In genomic region chr7:37352974-37353948, GRCh38 we compare ENCODE assay signal across 8 cellular contexts.
DNase-seq lines count a peak whose midpoint lies in the region; ATAC-seq and TF ChIP-seq lines count a peak whose summit lies in the region.

No MANE protein-coding gene starts in this region.

- no peaks in the 10 kb centered on the region for H3K27me3 ChIP-seq in upper lobe of right lung

- no peaks in the 10 kb centered on the region for H3K36me3 Mint-ChIP-seq in naive thymus-derived CD8-positive, alpha-beta T cell

- H3K4me3 ChIP-seq in upper lobe of right lung = peak overlapping the region; percentile 29

- ATAC-seq in GM19328 (IDR thresholded peaks at IDR 0.05; ENCODE audit: unreplicated experiment) (peak; percentile 70), HG03342 (IDR thresholded peaks at IDR 0.05; ENCODE audit: unreplicated experiment) (peak; percentile 48), upper lobe of right lung (peak; percentile 39)
- peak; percentile 91 to 92 for ATAC-seq in naive thymus-derived CD8-positive, alpha-beta T cell

- H3K27ac ChIP-seq in upper lobe of right lung = peak overlapping the region; percentile 78

- POLR2A ChIA-PET in naive thymus-derived CD8-positive, alpha-beta T cell (lab: Charles Lee) = interaction anchor here (0.6 to 4.6 kb wide), 12 partner anchors 9 to 964 kb away, joined by 3 to 50 read pairs (median 4); partner anchors contain the start of genes ANLN and ELMO1

- H3K9me3 ChIP-seq in upper lobe of right lung = no peaks in the 10 kb centered on the region

- peaks cover 35 to 95% (median 71%) of the 10 kb centered on the region in 4 donors for H3K4me1 Mint-ChIP-seq in naive thymus-derived CD8-positive, alpha-beta T cell

- H3K36me3 ChIP-seq in upper lobe of right lung = no peaks in the 10 kb centered on the region

- no peaks in the 10 kb centered on the region for H3K27me3 Mint-ChIP-seq in naive thymus-derived CD8-positive, alpha-beta T cell

- peak overlapping the region; percentile 85 to 96 (median 94) for H3K27ac Mint-ChIP-seq in naive thymus-derived CD8-positive, alpha-beta T cell

- peak; percentile 45 for TF ChIP-seq CTCF in upper lobe of right lung (IDR thresholded peaks at IDR 0.05)

- peak; percentile 23 for DNase-seq in COLO829 (ENCODE audit: low spot score)
- peak; percentile 33 for DNase-seq in SW480 (ENCODE audit: low spot score)
- DNase-seq in activated naive CD8-positive, alpha-beta T cell treated with anti-CD3 and anti-CD28 coated beads, Interleukin-2, amount 50 U/mL, for 16 hours (ENCODE audit: low read depth, low spot score) = peak; percentile 41
- DNase-seq in naive thymus-derived CD8-positive, alpha-beta T cell = peak; percentile 41 to 86 (median 76)
- no peak for DNase-seq in upper lobe of right lung
- no peak for DNase-seq in middle frontal gyrus (ENCODE audit: extremely low spot score, low spot score)

- H3K9me3 Mint-ChIP-seq in naive thymus-derived CD8-positive, alpha-beta T cell = no peaks in the 10 kb centered on the region

- intact Hi-C loops in upper lobe of right lung (cut with DNase I) = no loop called here

- H3K4me1 ChIP-seq in upper lobe of right lung = peaks cover 48% of the 10 kb centered on the region

- peak overlapping the region; percentile 92 to 98 (median 95) for H3K4me3 Mint-ChIP-seq in naive thymus-derived CD8-positive, alpha-beta T cell

Comparison
In these comparisons a context has a peak if more than half of its experiments do, and no peak if none do; other contexts are left out.
1. DNase-seq: peak in COLO829 (single experiment), SW480 (single experiment), activated naive CD8-positive, alpha-beta T cell treated with anti-CD3 and anti-CD28 coated beads, Interleukin-2, amount 50 U/mL, for 16 hours (single experiment) and naive thymus-derived CD8-positive, alpha-beta T cell (10 of 10); none in upper lobe of right lung (single experiment) and middle frontal gyrus (single experiment).
2. ATAC-seq: peak in every context shown above with its lines; median percentile 92 in naive thymus-derived CD8-positive, alpha-beta T cell; 70 in GM19328; 48 in HG03342; 39 in upper lobe of right lung.